In the genomic region with DNA sequence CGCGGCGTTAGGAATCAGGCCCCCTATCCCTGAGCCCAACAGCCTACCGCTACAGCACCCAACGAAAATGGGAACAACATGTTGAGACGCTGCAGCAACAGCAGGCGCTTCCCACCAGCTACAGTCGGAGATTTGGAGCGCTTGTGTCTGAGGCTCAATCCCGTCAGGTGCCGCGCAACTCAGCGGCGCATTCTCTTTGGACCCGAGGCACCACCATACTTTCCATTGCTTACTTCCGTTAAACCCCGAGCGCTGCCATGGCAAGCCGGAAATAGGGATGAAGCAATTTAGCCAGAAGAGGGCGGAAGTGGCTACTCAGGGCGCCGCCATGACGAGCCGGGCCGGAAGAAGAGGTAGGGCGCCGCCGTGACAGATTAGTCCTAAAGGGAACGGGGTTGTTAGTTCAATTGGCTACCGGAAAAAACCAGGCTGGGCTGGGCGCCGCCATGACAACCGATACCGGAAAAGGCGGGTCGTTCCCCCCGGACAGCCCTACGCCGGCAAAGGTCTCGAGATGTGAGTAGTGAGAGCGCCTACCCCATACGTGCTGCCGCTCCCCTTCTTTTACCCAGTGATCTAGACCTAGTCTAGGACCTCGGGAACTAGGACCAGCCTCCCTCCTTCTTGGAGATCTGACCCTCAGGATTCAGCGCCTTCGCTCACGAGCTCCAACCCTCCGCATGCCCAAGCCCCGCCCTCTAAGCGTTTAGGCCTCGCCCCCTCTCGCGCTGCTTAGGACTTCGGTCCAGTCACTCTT, we compare ENCODE assay signal across 8 cellular contexts. TPM values are rescaled to one million over a fixed set of nuclear protein-coding genes. Genes with fewer than 3 reads are reported as not detected.
DNase-seq lines count a peak whose midpoint lies in the region; ATAC-seq and TF ChIP-seq lines count a peak whose summit lies in the region.

A gene with protein sequence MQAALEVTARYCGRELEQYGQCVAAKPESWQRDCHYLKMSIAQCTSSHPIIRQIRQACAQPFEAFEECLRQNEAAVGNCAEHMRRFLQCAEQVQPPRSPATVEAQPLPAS (plus strand): TSS at position 476 of the 757 bp plus-strand sequence. CDS start 39 bp downstream, at position 515.

- BruUV-seq in OCI-LY7 (replicated peaks; lab: Mats Ljungman, UMichigan) = TSS peak; percentile 74

- H3K27me3 Mint-ChIP-seq in endothelial cell (ENCODE audit: unreplicated experiment) (peaks cover 15% of the 10 kb centered on the region), mesothelial cell of epicardium (ENCODE audit: low read depth) (no peaks in the 10 kb centered on the region)

- H4K20me1 ChIP-seq in OCI-LY7 (ENCODE audit: insufficient read depth, low read length) = no peaks in the 10 kb centered on the region

- ATAC-seq in GM21423 (IDR thresholded peaks at IDR 0.05; ENCODE audit: unreplicated experiment) = peak; percentile 86

- peaks cover 26% of the 10 kb centered on the region for H3K36me3 ChIP-seq in HUES48 (ENCODE audit: control insufficient read depth, insufficient read depth, low read length)
- peaks cover 4% of the 10 kb centered on the region; the same call in 1 of the 2 replicates for H3K36me3 ChIP-seq in OCI-LY7 (ENCODE audit: insufficient read depth, low read length)

- peak within 1 kb of the TSS; percentile 92 for H3K27ac ChIP-seq in HUES48 (ENCODE audit: low read depth, low read length)
- H3K27ac ChIP-seq in OCI-LY7 (ENCODE audit: low read depth, low read length, poor library complexity, severe bottlenecking) = peak within 1 kb of the TSS; percentile 76

- peak within 1 kb of the TSS; percentile 91 for H3K4me2 ChIP-seq in OCI-LY7 (ENCODE audit: low read length)

- peak within 1 kb of the TSS; percentile 87 for H2AFZ ChIP-seq in OCI-LY7 (ENCODE audit: low read length)

- H3K27me3 ChIP-seq in HUES48 (ENCODE audit: control insufficient read depth, insufficient read depth, low read length) = no peaks in the 10 kb centered on the region

- peaks cover 8% of the 10 kb centered on the region; the same call in 1 of the 2 replicates for H3K79me2 ChIP-seq in OCI-LY7 (ENCODE audit: insufficient read depth, low read depth, low read length)

- in situ Hi-C loops in Caki2 (cut with HindIII; ENCODE audit: low pct_unique_long_range_greater_than_20kb, low sequenced_read_pairs) = no loop called here

- H3K9me2 ChIP-seq in OCI-LY7 (ENCODE audit: insufficient read depth, low read length) = no peaks in the 10 kb centered on the region

- no peak for TF ChIP-seq CTCF in OCI-LY7 (conservative IDR thresholded peaks at IDR 0.05; ENCODE audit: low read length)
- TF ChIP-seq CTCF in endothelial cell (IDR thresholded peaks at IDR 0.05; ENCODE audit: unreplicated experiment) = no peak
- no peak for TF ChIP-seq CTCF in mesothelial cell of epicardium (IDR thresholded peaks at IDR 0.05; ENCODE audit: unreplicated experiment)

- 0 out of 2 replicates have a peak, but pooled peaks cover 7% of the 10 kb centered on the region for H3K4me1 ChIP-seq in HUES48 (ENCODE audit: control insufficient read depth, insufficient read depth, low read length)
- peaks cover 27% of the 10 kb centered on the region for H3K4me1 ChIP-seq in OCI-LY7 (ENCODE audit: insufficient read depth, low read length, poor library complexity, severe bottlenecking)

- H3K9me3 ChIP-seq in HUES48 (ENCODE audit: control insufficient read depth, insufficient read depth, low read length) = no peaks in the 10 kb centered on the region
- no peaks in the 10 kb centered on the region for H3K9me3 ChIP-seq in OCI-LY7 (ENCODE audit: low read length)

- intact Hi-C loops in OCI-LY7 (cut with micrococcal nuclease; ENCODE audit: unreplicated experiment) = loop anchor here (1.0 to 5.0 kb wide), 4 partner anchors 42 to 530 kb away; partner anchors contain the start of genes POLR1B, TMEM87B and ZC3H8

- peak within 1 kb of the TSS; percentile 81 for H3K4me3 ChIP-seq in HUES48 (ENCODE audit: low read depth, low read length)
- H3K4me3 ChIP-seq in OCI-LY7 (ENCODE audit: low read depth, low read length, poor library complexity, severe bottlenecking) = peak within 1 kb of the TSS; percentile 75

- DNase-seq in Caki2 (ENCODE audit: low read depth) (peak; percentile 98), OCI-LY7 (ENCODE audit: low spot score) (peak; percentile 95), endothelial cell (ENCODE audit: low spot score) (peak; percentile 85), mesothelial cell of epicardium (ENCODE audit: low spot score in 2 of 2, unreplicated experiment in 2 of 2) (peak; percentile 80 to 87)
- DNase-seq in activated CD8-positive, alpha-beta memory T cell treated with anti-CD3 and anti-CD28 coated beads, Interleukin-2, amount 50 U/mL, for 48 hours = peak; percentile 94
- DNase-seq in stimulated activated CD8-positive, alpha-beta memory T cell treated with anti-CD3 and anti-CD28 coated beads, Interleukin-15, amount 100 ng/mL, for 4 hours (ENCODE audit: low read depth in 2 of 2) = peak; percentile 82 to 88

- H3K9ac ChIP-seq in HUES48 (ENCODE audit: low read depth, low read length) = peak within 1 kb of the TSS; percentile 79

- peaks cover 7% of the 10 kb centered on the region for H3K36me3 Mint-ChIP-seq in endothelial cell (ENCODE audit: low read depth, unreplicated experiment)
- H3K36me3 Mint-ChIP-seq in mesothelial cell of epicardium = peaks cover 15% of the 10 kb centered on the region

- CTCF ChIA-PET in OCI-LY7 (lab: Charles Lee; ENCODE audit: unreplicated experiment) = interaction anchor here (0.6 to 1.4 kb wide), 3 partner anchors 10 to 99 kb away, joined by 3 to 5 read pairs (median 3); no protein-coding TSS in a partner anchor

- POLR2A ChIA-PET in OCI-LY7 (lab: Charles Lee) = interaction anchor here (0.5 to 1.6 kb wide), 3 partner anchors 9 to 1311 kb away, joined by 3 to 5 read pairs (median 3); no protein-coding TSS in a partner anchor

- peaks cover 26% of the 10 kb centered on the region for H3K4me1 Mint-ChIP-seq in endothelial cell (ENCODE audit: unreplicated experiment)
- H3K4me1 Mint-ChIP-seq in mesothelial cell of epicardium = peaks cover 21% of the 10 kb centered on the region

- peak within 1 kb of the TSS; percentile 90 for H3K4me3 Mint-ChIP-seq in endothelial cell (ENCODE audit: unreplicated experiment)
- peak within 1 kb of the TSS; percentile 97 for H3K4me3 Mint-ChIP-seq in mesothelial cell of epicardium

- H3K27ac Mint-ChIP-seq in endothelial cell (ENCODE audit: unreplicated experiment) (peak within 1 kb of the TSS; percentile 96), mesothelial cell of epicardium (peak within 1 kb of the TSS; percentile 100)

- H3K9me3 Mint-ChIP-seq in endothelial cell (ENCODE audit: unreplicated experiment) (no peaks in the 10 kb centered on the region), mesothelial cell of epicardium (no peaks in the 10 kb centered on the region)

RNA-seq across cellular contexts. Expression of the gene that starts here (rescaled TPM):
- total RNA-seq in Caki2 (2014; rRNA removed; shearing (Covaris generic); ENCODE audit: low replicate concordance) = 26.0 and 36.0 TPM in 2 replicates
- 22.3 and 22.5 TPM in 2 replicates for total RNA-seq in OCI-LY7 (2014; rRNA removed; shearing (Covaris generic))
- total RNA-seq in OCI-LY7 (2022) (36.0 and 37.3 TPM in 2 replicates), endothelial cell (ENCODE audit: unreplicated experiment) (27.4 TPM), mesothelial cell of epicardium (32.3 to 33.2 TPM (median 32.4 TPM) in 3 replicates)

Comparison
In these comparisons a context has a peak if more than half of its experiments do, and no peak if none do; other contexts are left out.
1. Peak in every context shown above with its lines: DNase-seq, ATAC-seq, H3K4me3 ChIP-seq and H3K27ac ChIP-seq.